In the genomic region with DNA sequence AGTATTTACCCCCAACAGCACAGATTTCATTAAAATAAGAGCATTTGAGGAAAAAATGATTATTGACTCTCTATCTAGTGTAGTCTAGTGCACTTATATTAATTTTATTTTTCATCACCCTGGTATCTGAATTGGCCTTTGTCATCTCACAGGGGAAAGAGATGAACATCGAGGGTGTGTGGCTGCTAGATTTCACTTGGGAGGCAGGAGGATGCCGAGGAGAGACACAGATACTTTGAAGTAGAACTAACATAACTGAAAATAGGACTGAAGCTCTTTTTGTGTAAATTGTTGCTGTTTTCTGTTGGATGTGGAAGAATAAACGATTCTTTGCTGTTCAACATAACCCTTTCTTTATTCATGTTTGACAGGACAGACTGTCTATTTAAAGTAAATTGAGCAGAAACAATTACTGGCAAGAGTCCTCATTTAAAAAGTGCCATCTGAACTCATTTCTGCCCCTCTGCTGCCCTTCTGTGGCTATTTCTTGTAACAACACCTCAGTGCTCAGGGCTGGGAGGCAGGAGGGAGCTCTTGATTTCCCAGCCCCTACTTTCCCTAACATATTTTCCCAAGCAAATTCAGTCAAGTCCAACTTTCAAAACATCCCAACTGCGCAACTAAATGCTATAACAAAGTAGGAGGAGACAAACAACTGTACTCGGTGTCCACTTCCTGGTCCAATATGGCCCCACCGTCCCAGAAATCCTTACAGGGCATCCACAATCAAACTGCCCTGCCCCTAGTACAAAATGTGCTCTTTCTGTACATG, we compare ENCODE assay signal across 8 cellular contexts. TPM values are rescaled to one million over a fixed set of nuclear protein-coding genes. Genes with fewer than 3 reads are reported as not detected.
DNase-seq lines count a peak whose midpoint lies in the region; ATAC-seq and TF ChIP-seq lines count a peak whose summit lies in the region.

No MANE protein-coding gene starts in this region.

- H3K27me3 ChIP-seq in GM06990 (replicated peaks; ENCODE audit: control insufficient read depth, insufficient read depth, low read length): no peaks in the 10 kb centered on the region
- H3K27me3 ChIP-seq in OCI-LY1 (ENCODE audit: insufficient read depth, low read length): no peaks in the 10 kb centered on the region
- H3K27me3 ChIP-seq in brain microvascular endothelial cell (replicated peaks): no peaks in the 10 kb centered on the region
- H3K27me3 ChIP-seq in spleen (replicated peaks in 1 of 7): peaks cover 0 to 13% (median 0%) of the 10 kb centered on the region in 7 donors

- no peak overlapping the region for H3K9ac ChIP-seq in OCI-LY1 (ENCODE audit: low read length)

- no peaks in the 10 kb centered on the region for H3K79me2 ChIP-seq in OCI-LY1 (ENCODE audit: insufficient read depth, low read length)

- no peaks in the 10 kb centered on the region for H3K36me3 ChIP-seq in GM06990 (ENCODE audit: control insufficient read depth, insufficient read depth, low read length)
- H3K36me3 ChIP-seq in OCI-LY1 (ENCODE audit: insufficient read depth, low read length): no peaks in the 10 kb centered on the region
- no peaks in the 10 kb centered on the region for H3K36me3 ChIP-seq in brain microvascular endothelial cell (replicated peaks)
- H3K36me3 ChIP-seq in spleen: no peaks in the 10 kb centered on the region

- H4K20me1 ChIP-seq in OCI-LY1 (ENCODE audit: insufficient read depth, low read length): no peaks in the 10 kb centered on the region

- H3K9me3 Mint-ChIP-seq in immature natural killer cell: peaks cover 2 to 16% (median 8%) of the 10 kb centered on the region in 6 donors

- peak; percentile 82 for TF ChIP-seq RAD21 in Ishikawa (IDR thresholded peaks at IDR 0.05; ENCODE audit: low read depth)

- no peak overlapping the region for H2AFZ ChIP-seq in OCI-LY1 (ENCODE audit: low read length)

- intact Hi-C loops in spleen (cut with DNase I; ENCODE audit: low total_unique reads): loop anchor here (5.0 kb wide), 1 partner anchor 642 kb away; no protein-coding TSS in a partner anchor

- no peak overlapping the region for H3K4me2 ChIP-seq in OCI-LY1 (ENCODE audit: low read length)

- TF ChIP-seq CTCF in GM06990 (IDR thresholded peaks at IDR 0.05; ENCODE audit: insufficient read depth, low read length, poor library complexity, severe bottlenecking) (peak; percentile 72), OCI-LY1 (IDR thresholded peaks at IDR 0.05; ENCODE audit: low read length) (peak; percentile 64), brain microvascular endothelial cell (IDR thresholded peaks at IDR 0.05; ENCODE audit: low read depth, low read length, missing control alignments) (peak; percentile 85), spleen (IDR thresholded peaks at IDR 0.05 in 8 of 11, conservative IDR thresholded peaks at IDR 0.05 in 3 of 11) (peak; percentile 25 to 81 (median 72))

- H3K27ac ChIP-seq in OCI-LY1 (ENCODE audit: low read depth, low read length, poor library complexity, severe bottlenecking) (no peak overlapping the region), brain microvascular endothelial cell (no peak overlapping the region), spleen (peak overlapping the region in 3 of 8 donors; percentile 20 to 49 (median 23))

- H3K9me3 ChIP-seq in OCI-LY1 (ENCODE audit: low read length) (no peaks in the 10 kb centered on the region), spleen (peaks cover 0 to 31% (median 24%) of the 10 kb centered on the region in 8 donors)

- TF ChIP-seq POLR2A in spleen (IDR thresholded peaks at IDR 0.05): no peak

- H3K4me1 ChIP-seq in OCI-LY1 (ENCODE audit: insufficient read depth, low read length, severe bottlenecking) (no peaks in the 10 kb centered on the region), spleen (peaks cover 0 to 5% (median 0%) of the 10 kb centered on the region in 6 donors)

- in situ Hi-C loops in brain microvascular endothelial cell (cut with HindIII; ENCODE audit: low pct_ligation_motif_present, low sequenced_read_pairs): no loop called here

- H3K27me3 Mint-ChIP-seq in immature natural killer cell (ENCODE audit: low read depth in 3 of 3): peaks cover 0 to 13% (median 2%) of the 10 kb centered on the region in 3 donors

- no peak overlapping the region for H3K4me3 ChIP-seq in GM06990 (replicated peaks; ENCODE audit: low read depth, low read length)
- no peak overlapping the region for H3K4me3 ChIP-seq in OCI-LY1 (ENCODE audit: low read depth, low read length, poor library complexity, severe bottlenecking)
- no peak overlapping the region for H3K4me3 ChIP-seq in brain microvascular endothelial cell (ENCODE audit: low read depth, low read length)
- H3K4me3 ChIP-seq in spleen: peak overlapping the region in 1 of 8 donors; percentile 27

- H3K4me3 Mint-ChIP-seq in immature natural killer cell: no peak overlapping the region

- no peaks in the 10 kb centered on the region for H3F3A ChIP-seq in OCI-LY1 (ENCODE audit: insufficient read depth, low read length)

- no peaks in the 10 kb centered on the region for H3K4me1 Mint-ChIP-seq in immature natural killer cell

- DNase-seq in 8988T (peak; percentile 28), GM06990 (ENCODE audit: extremely low read depth, insufficient read length) (no peak), brain microvascular endothelial cell (peak; percentile 72), immature natural killer cell (peak in 2 of 3 donors; percentile 3 to 8), spleen (no peak)

- H3K27ac Mint-ChIP-seq in immature natural killer cell: peak overlapping the region in 1 of 6 donors; percentile 2

- ATAC-seq in GM18870 (IDR thresholded peaks at IDR 0.05; ENCODE audit: unreplicated experiment): no peak

- 22 to 38% (median 29%) methylated on average over 6 of the region's 6 CpGs for WGBS in spleen, 5 donors

- peaks cover 0 to 7% (median 0%) of the 10 kb centered on the region in 3 donors for H3K36me3 Mint-ChIP-seq in immature natural killer cell

- no peaks in the 10 kb centered on the region for H3K9me2 ChIP-seq in OCI-LY1 (ENCODE audit: low read depth, low read length)

- no peak for TF ChIP-seq EP300 in Ishikawa (IDR thresholded peaks at IDR 0.05; ENCODE audit: borderline replicate concordance)

TF ChIP-seq in Ishikawa, 13 proteins besides CTCF, POLR2A, EP300 and RAD21:
- TF ChIP-seq YY1 (IDR thresholded peaks at IDR 0.05; ENCODE audit: low read depth): no peak
- no peak for TF ChIP-seq TCF12 (IDR thresholded peaks at IDR 0.05; ENCODE audit: low read depth)
- TF ChIP-seq, protein P1, sequence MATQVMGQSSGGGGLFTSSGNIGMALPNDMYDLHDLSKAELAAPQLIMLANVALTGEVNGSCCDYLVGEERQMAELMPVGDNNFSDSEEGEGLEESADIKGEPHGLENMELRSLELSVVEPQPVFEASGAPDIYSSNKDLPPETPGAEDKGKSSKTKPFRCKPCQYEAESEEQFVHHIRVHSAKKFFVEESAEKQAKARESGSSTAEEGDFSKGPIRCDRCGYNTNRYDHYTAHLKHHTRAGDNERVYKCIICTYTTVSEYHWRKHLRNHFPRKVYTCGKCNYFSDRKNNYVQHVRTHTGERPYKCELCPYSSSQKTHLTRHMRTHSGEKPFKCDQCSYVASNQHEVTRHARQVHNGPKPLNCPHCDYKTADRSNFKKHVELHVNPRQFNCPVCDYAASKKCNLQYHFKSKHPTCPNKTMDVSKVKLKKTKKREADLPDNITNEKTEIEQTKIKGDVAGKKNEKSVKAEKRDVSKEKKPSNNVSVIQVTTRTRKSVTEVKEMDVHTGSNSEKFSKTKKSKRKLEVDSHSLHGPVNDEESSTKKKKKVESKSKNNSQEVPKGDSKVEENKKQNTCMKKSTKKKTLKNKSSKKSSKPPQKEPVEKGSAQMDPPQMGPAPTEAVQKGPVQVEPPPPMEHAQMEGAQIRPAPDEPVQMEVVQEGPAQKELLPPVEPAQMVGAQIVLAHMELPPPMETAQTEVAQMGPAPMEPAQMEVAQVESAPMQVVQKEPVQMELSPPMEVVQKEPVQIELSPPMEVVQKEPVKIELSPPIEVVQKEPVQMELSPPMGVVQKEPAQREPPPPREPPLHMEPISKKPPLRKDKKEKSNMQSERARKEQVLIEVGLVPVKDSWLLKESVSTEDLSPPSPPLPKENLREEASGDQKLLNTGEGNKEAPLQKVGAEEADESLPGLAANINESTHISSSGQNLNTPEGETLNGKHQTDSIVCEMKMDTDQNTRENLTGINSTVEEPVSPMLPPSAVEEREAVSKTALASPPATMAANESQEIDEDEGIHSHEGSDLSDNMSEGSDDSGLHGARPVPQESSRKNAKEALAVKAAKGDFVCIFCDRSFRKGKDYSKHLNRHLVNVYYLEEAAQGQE (IDR thresholded peaks at IDR 0.05; ENCODE audit: low read depth): no peak
- TF ChIP-seq, protein P2, sequence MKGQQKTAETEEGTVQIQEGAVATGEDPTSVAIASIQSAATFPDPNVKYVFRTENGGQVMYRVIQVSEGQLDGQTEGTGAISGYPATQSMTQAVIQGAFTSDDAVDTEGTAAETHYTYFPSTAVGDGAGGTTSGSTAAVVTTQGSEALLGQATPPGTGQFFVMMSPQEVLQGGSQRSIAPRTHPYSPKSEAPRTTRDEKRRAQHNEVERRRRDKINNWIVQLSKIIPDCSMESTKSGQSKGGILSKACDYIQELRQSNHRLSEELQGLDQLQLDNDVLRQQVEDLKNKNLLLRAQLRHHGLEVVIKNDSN (IDR thresholded peaks at IDR 0.05): no peak
- no peak for TF ChIP-seq ZBTB7A (IDR thresholded peaks at IDR 0.05; ENCODE audit: low read depth)
- no peak for TF ChIP-seq TEAD4 (IDR thresholded peaks at IDR 0.05)
- no peak for TF ChIP-seq CEBPB (IDR thresholded peaks at IDR 0.05)
- no peak for TF ChIP-seq CREB1 (IDR thresholded peaks at IDR 0.05; ENCODE audit: low read depth)
- no peak for TF ChIP-seq EGR1 (IDR thresholded peaks at IDR 0.05)
- TF ChIP-seq, protein P3, sequence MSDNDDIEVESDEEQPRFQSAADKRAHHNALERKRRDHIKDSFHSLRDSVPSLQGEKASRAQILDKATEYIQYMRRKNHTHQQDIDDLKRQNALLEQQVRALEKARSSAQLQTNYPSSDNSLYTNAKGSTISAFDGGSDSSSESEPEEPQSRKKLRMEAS (IDR thresholded peaks at IDR 0.05): no peak
- no peak for TF ChIP-seq TAF1 (IDR thresholded peaks at IDR 0.05; ENCODE audit: low read depth)
- no peak for TF ChIP-seq NFIC (IDR thresholded peaks at IDR 0.05)
- no peak for TF ChIP-seq FOXM1 (IDR thresholded peaks at IDR 0.05; ENCODE audit: borderline replicate concordance, low read depth)

RNA-seq across cellular contexts. Expression of gene LYZL1, which starts 15.6 kb away (rescaled TPM):
- not detected for polyA plus RNA-seq in immature natural killer cell
- total RNA-seq in spleen: not detected
- polyA plus RNA-seq in spleen: not detected

Comparison
In these comparisons a context has a peak if more than half of its experiments do, and no peak if none do; other contexts are left out.
1. DNase-seq: peak in 8988T (single experiment), brain microvascular endothelial cell (single experiment) and immature natural killer cell (2 of 3); none in GM06990 (single experiment) and spleen (single experiment).
2. Peak in every context shown above with its lines, with median percentiles within 50 percentile points of each other: CTCF ChIP-seq.